14 cellular contexts compared by ENCODE assay signal in genomic region chr21:45260191-45260795, GRCh38. TPM values are rescaled to one million over a fixed set of nuclear protein-coding genes. Genes with fewer than 3 reads are reported as not detected.
DNase-seq lines count a peak whose midpoint lies in the region; ATAC-seq and TF ChIP-seq lines count a peak whose summit lies in the region.
"Had no signal": no experiment of that assay in that cellular context is flagged by ENCODE, and none has a peak within 500 bp of the region (broad histone marks: within the 10 kb centered on the region; RNA-seq: fewer than 3 reads in every experiment).

No MANE protein-coding gene starts in this region.

- TF ChIP-seq POLR2A in esophagus muscularis mucosa (IDR thresholded peaks at IDR 0.05; ENCODE audit: low read depth): no peak

- TF ChIP-seq CTCF in right atrium auricular region (IDR thresholded peaks at IDR 0.05): no peak
- TF ChIP-seq CTCF in heart right ventricle (IDR thresholded peaks at IDR 0.05): no peak
- TF ChIP-seq CTCF in esophagus muscularis mucosa (IDR thresholded peaks at IDR 0.05): no peak

- TF ChIP-seq EP300 in esophagus muscularis mucosa (IDR thresholded peaks at IDR 0.05): no peak

- H3K27ac ChIP-seq in right atrium auricular region (no peak overlapping the region), heart right ventricle (no peak overlapping the region), esophagus muscularis mucosa (replicated peaks in 1 of 4) (no peak overlapping the region)

- intact Hi-C loops in heart right ventricle (cut with DNase I) (no loop called here), esophagus muscularis mucosa (cut with DNase I) (no loop called here)

- H3K36me3 ChIP-seq in right atrium auricular region (peaks cover 23% of the 10 kb centered on the region), heart right ventricle (peaks cover 0 to 36% (median 18%) of the 10 kb centered on the region in 9 donors), esophagus muscularis mucosa (peaks cover 9 to 31% (median 25%) of the 10 kb centered on the region in 4 donors)

- no peak for ATAC-seq in heart right ventricle
- ATAC-seq in GM21526 (IDR thresholded peaks at IDR 0.05; ENCODE audit: low FRiP score, unreplicated experiment): no peak
- ATAC-seq in HG02840 (IDR thresholded peaks at IDR 0.05; ENCODE audit: low FRiP score, unreplicated experiment): no peak
- ATAC-seq: CD8-positive, alpha-beta T cell; HepG2 had no signal

- H3K4me3 ChIP-seq in right atrium auricular region (no peak overlapping the region), heart right ventricle (no peak overlapping the region), esophagus muscularis mucosa (no peak overlapping the region)

- DNase-seq in right atrium auricular region (ENCODE audit: low spot score): peak; percentile 47
- no peak for DNase-seq in heart right ventricle
- DNase-seq in RPMI8226: peak; percentile 50
- peak; percentile 37 for DNase-seq in esophagus muscularis mucosa (ENCODE audit: extremely low spot score)
- no peak for DNase-seq in T-helper 2 cell
- DNase-seq: HFFc6, KG1, NCI-H2081 treated with DMSO at 0.1 percent for 48 hours, NCI-H510A treated with DMSO at 0.1 percent for 48 hours, SHP77 treated with DMSO at 0.1 percent for 48 hours had no signal

- H3K4me1 ChIP-seq in right atrium auricular region (peaks cover 0 to 10% of the 10 kb centered on the region in 2 donors), heart right ventricle (peaks cover 0 to 14% (median 7%) of the 10 kb centered on the region in 9 donors), esophagus muscularis mucosa (no peaks in the 10 kb centered on the region)

- H3K9me3 ChIP-seq in right atrium auricular region (no peaks in the 10 kb centered on the region), heart right ventricle (no peaks in the 10 kb centered on the region), esophagus muscularis mucosa (no peaks in the 10 kb centered on the region)

- WGBS in heart right ventricle, 2 donors: 83 to 86% methylated on average over 4 of the region's 4 CpGs
- 45% methylated on average over 2 of the region's 4 CpGs for WGBS in esophagus muscularis mucosa

- H3K27me3 ChIP-seq in right atrium auricular region (no peaks in the 10 kb centered on the region), heart right ventricle (peaks cover 0 to 25% (median 20%) of the 10 kb centered on the region in 7 donors), esophagus muscularis mucosa (peaks cover 0 to 28% (median 0%) of the 10 kb centered on the region in 4 donors)

RNA-seq across cellular contexts. Expression of gene POFUT2, which starts 27.4 kb away (rescaled TPM):
- total RNA-seq in right atrium auricular region (10 to 100 TPM in 1 of 2 donors, 1 to 10 TPM in 1; 5.8 to 12.0 TPM), heart right ventricle (10 to 100 TPM; 12.7 to 20.4 (median 16.3) TPM), esophagus muscularis mucosa (10 to 100 TPM; 15.8 to 21.6 (median 18.7) TPM)
- polyA plus RNA-seq in heart right ventricle: 10 to 100 TPM; 18.9 to 20.6 TPM

Comparison
In these comparisons a context has a peak if more than half of its experiments do, and no peak if none do; other contexts are left out.
1. DNase-seq: peak in right atrium auricular region (single experiment), RPMI8226 (single experiment) and esophagus muscularis mucosa (single experiment); none in heart right ventricle (0 of 2) and T-helper 2 cell (0 of 5).